In the genomic region with DNA sequence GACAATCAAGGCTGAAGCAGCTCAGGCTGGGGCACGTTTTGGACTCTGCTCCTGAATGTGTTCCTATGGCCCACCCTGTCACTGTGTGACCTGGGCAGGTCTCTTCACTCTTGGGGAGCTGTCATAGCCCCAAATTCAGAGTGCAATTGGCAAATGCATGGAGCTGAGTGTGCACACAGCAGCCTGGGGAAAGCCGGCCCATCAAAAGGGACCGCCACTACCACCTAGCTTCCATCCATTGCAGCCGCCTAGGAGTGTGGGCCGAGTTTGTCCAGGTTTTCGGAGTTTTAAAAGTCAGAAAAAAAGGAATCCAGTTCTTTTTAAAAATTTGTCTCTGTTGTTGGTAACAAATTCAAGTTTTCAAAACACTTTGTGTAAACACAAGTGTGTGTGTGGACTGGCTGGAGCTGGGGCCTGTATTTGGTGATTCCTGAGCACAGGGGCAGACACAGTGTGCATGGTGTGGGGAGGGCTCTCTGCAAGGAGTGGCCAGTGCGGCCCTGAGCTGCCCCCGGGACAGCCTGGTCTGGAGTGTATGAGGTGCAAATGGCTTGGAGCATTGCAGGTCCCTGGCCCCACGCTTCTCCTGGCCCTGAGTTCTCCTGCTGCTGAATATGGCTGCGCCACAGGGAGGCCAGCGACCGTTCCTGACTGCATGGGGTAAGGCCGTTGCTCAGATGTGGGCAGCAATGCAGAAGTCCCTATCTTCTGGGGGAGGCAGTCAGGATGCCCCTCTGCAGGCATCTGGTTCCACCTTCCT, we compare ENCODE assay signal across 20 cellular contexts. TPM values are rescaled to one million over a fixed set of nuclear protein-coding genes. Genes with fewer than 3 reads are reported as not detected.
DNase-seq lines count a peak whose midpoint lies in the region; ATAC-seq, FAIRE-seq and TF ChIP-seq lines count a peak whose summit lies in the region.
"Had no signal": no experiment of that assay in that cellular context is flagged by ENCODE, and none has a peak within 500 bp of the region (broad histone marks: within the 10 kb centered on the region; RNA-seq: fewer than 3 reads in every experiment).

No MANE protein-coding gene starts in this region.

- H3K27me3 ChIP-seq in Loucy (ENCODE audit: insufficient read depth, low read length, poor library complexity, severe bottlenecking): no peaks in the 10 kb centered on the region
- peaks cover 11 to 41% of the 10 kb centered on the region in 2 experiments for H3K27me3 ChIP-seq in K562 (ENCODE audit: control insufficient read depth in 2 of 2, insufficient read depth in 2 of 2, low read length in 2 of 2)
- peaks cover 0 to 21% (median 0%) of the 10 kb centered on the region in 3 donors for H3K27me3 ChIP-seq in stomach
- H3K27me3 ChIP-seq: BE2C had no signal

- ATAC-seq in K562 (peak; percentile 35; the same call in 1 of the 3 replicates), HG02642 (IDR thresholded peaks at IDR 0.05; ENCODE audit: poor library complexity, unreplicated experiment) (no peak), GM18909 (IDR thresholded peaks at IDR 0.05; ENCODE audit: poor library complexity, unreplicated experiment) (no peak), GM18868 (IDR thresholded peaks at IDR 0.05; ENCODE audit: unreplicated experiment) (no peak)
- ATAC-seq: GM12878, HepG2 had no signal

- DNase-seq in K562 (ENCODE audit: extremely low read depth in 1 of 4, low spot score in 3 of 4): no peak
- DNase-seq in mesenteric fat pad (ENCODE audit: low spot score): peak; percentile 85
- DNase-seq in stomach: peak; percentile 18
- no peak for DNase-seq in SW 1271 (lab: John Stamatoyannopoulos, UW)
- DNase-seq: BE2C; CD4-positive, alpha-beta memory T cell; DMS79 had no signal

- H3K79me2 ChIP-seq in Loucy (ENCODE audit: insufficient read depth, low read length) (no peaks in the 10 kb centered on the region), K562 (ENCODE audit: control insufficient read depth, insufficient read depth, low read length) (no peaks in the 10 kb centered on the region)

- H4K20me1 ChIP-seq in Loucy (ENCODE audit: insufficient read depth, low read length, poor library complexity, severe bottlenecking): no peaks in the 10 kb centered on the region
- 0 out of 2 replicates have a peak, but pooled peaks cover 4% of the 10 kb centered on the region for H4K20me1 ChIP-seq in K562 (replicated peaks; ENCODE audit: control insufficient read depth, insufficient read depth, low read length)

- FAIRE-seq in K562 (lab: Jason Lieb, UNC): no peak
- FAIRE-seq: A549, GM12878, GM18507, HepG2, HTR-8/SVneo had no signal

- no peak for TF ChIP-seq CTCF in Loucy (conservative IDR thresholded peaks at IDR 0.05; ENCODE audit: low read length)
- no peak for TF ChIP-seq CTCF in K562 (IDR thresholded peaks at IDR 0.05 in 2 of 3, conservative IDR thresholded peaks at IDR 0.05 in 1 of 3; ENCODE audit: insufficient read depth in 2 of 3, low read depth in 1 of 3, low read length in 3 of 3)
- TF ChIP-seq CTCF in stomach (IDR thresholded peaks at IDR 0.05): no peak

- peak overlapping the region; percentile 80 for H3K9ac ChIP-seq in Loucy (ENCODE audit: low read depth, low read length, poor library complexity, severe bottlenecking)
- no peak overlapping the region; a peak in 1 of 4 replicates for H3K9ac ChIP-seq in K562 (ENCODE audit: insufficient read depth in 1 of 2, low read depth in 2 of 2, low read length in 2 of 2)

- TF ChIP-seq POLR2A in K562 (conservative IDR thresholded peaks at IDR 0.05) (no peak), stomach (IDR thresholded peaks at IDR 0.05) (no peak)

- intact Hi-C loops in K562 (cut with micrococcal nuclease) (no loop called here), stomach (cut with DNase I; ENCODE audit: low total_unique reads) (no loop called here)

- H3K4me2 ChIP-seq in Loucy (ENCODE audit: low read depth, low read length, poor library complexity, severe bottlenecking) (peak overlapping the region; percentile 77), K562 (ENCODE audit: insufficient read depth, low read length) (no peak overlapping the region)
- H3K4me2 ChIP-seq: A549 had no signal

- H3K9me1 ChIP-seq in K562 (ENCODE audit: control insufficient read depth, insufficient read depth, low read length): peaks cover 3% of the 10 kb centered on the region

- BruUV-seq in K562 (replicated peaks; lab: Mats Ljungman, UMichigan): no TSS peak

- H2AFZ ChIP-seq in Loucy (ENCODE audit: low read length) (0 out of 2 replicates have a peak overlapping the region, but pooled peaks have one; percentile 14), K562 (ENCODE audit: low read depth, low read length) (no peak overlapping the region)

- 0% methylated on average over 13 of the region's 13 CpGs for WGBS in K562 (ENCODE audit: insufficient coverage, low coverage, missing lambda C conversion rate)
- 69 to 77% (median 72%) methylated on average over 13 of the region's 13 CpGs for WGBS in stomach, 5 donors

- POLR2A ChIA-PET in K562 (lab: Yijun Ruan, JAX): interaction anchor here (0.7 kb wide), 2 partner anchors 20 to 31 kb away, joined by 3 to 4 read pairs; no protein-coding TSS in a partner anchor

- no peak for TF ChIP-seq EP300 in K562 (IDR thresholded peaks at IDR 0.05; ENCODE audit: low read length)
- no peak for TF ChIP-seq EP300 in stomach (IDR thresholded peaks at IDR 0.05)

- H3K4me3 ChIP-seq in Loucy (ENCODE audit: low read length, poor library complexity, severe bottlenecking): peak overlapping the region; percentile 69
- H3K4me3 ChIP-seq in K562: no peak overlapping the region
- H3K4me3 ChIP-seq in stomach: no peak overlapping the region
- H3K4me3 ChIP-seq: A549, GM12878, HAP-1 had no signal

- H3K36me3 ChIP-seq in Loucy (ENCODE audit: insufficient read depth, low read length): no peaks in the 10 kb centered on the region
- H3K36me3 ChIP-seq in K562 (ENCODE audit: control insufficient read depth, insufficient read depth, low read length): no peaks in the 10 kb centered on the region
- no peaks in the 10 kb centered on the region for H3K36me3 ChIP-seq in stomach
- H3K36me3 ChIP-seq: BE2C, HAP-1 had no signal

- H3K4me1 ChIP-seq in Loucy (ENCODE audit: insufficient read depth, low read length, poor library complexity, severe bottlenecking): peaks cover 79% of the 10 kb centered on the region
- no peaks in the 10 kb centered on the region for H3K4me1 ChIP-seq in K562 (replicated peaks in 1 of 2; ENCODE audit: control insufficient read depth in 2 of 2, insufficient read depth in 2 of 2, low read length in 2 of 2)
- H3K4me1 ChIP-seq in stomach: peaks cover 0 to under 1% (median 0%) of the 10 kb centered on the region in 4 donors
- H3K4me1 ChIP-seq: A549, HAP-1 had no signal

- H3K27ac ChIP-seq in K562 (ENCODE audit: extremely low read depth, low read depth, low read length) (no peak overlapping the region), stomach (no peak overlapping the region)
- H3K27ac ChIP-seq: A549, C4-2B had no signal

- H3K9me3 ChIP-seq in Loucy (ENCODE audit: insufficient read depth, low read depth, low read length): no peaks in the 10 kb centered on the region
- no peaks in the 10 kb centered on the region for H3K9me3 ChIP-seq in K562 (replicated peaks; ENCODE audit: control insufficient read depth, insufficient read depth, low read depth, low read length)
- no peaks in the 10 kb centered on the region for H3K9me3 ChIP-seq in stomach
- H3K9me3 ChIP-seq: A549, BE2C, HAP-1 had no signal

- TF ChIP-seq RAD21 in K562 (CRISPR knock-in tag; conservative IDR thresholded peaks at IDR 0.05 in 1 of 2, IDR thresholded peaks at IDR 0.05 in 1 of 2): no peak

- H3F3A ChIP-seq in Loucy (ENCODE audit: low read depth): peaks cover 17% of the 10 kb centered on the region

- no peaks in the 10 kb centered on the region for H3K9me2 ChIP-seq in Loucy (replicated peaks; ENCODE audit: low read depth, low read length)

- in situ Hi-C loops in K562 (cut with MboI): no loop called here

- CTCF ChIA-PET in K562 (lab: Yijun Ruan, JAX; ENCODE audit: low intra/inter-chr PET ratio): no interaction called here

TF ChIP-seq in K562, 482 proteins besides CTCF, POLR2A, EP300 and RAD21 (continues in another document):
- TF ChIP-seq HIVEP1 (CRISPR knock-in tag; IDR thresholded peaks at IDR 0.05): no peak
- no peak for TF ChIP-seq ZBTB17 (CRISPR knock-in tag; IDR thresholded peaks at IDR 0.05)
- TF ChIP-seq MAFG (tag; conservative IDR thresholded peaks at IDR 0.05): no peak
- TF ChIP-seq GATAD2A (IDR thresholded peaks at IDR 0.05): no peak
- TF ChIP-seq BHLHE40 (IDR thresholded peaks at IDR 0.05; ENCODE audit: low read length): no peak
- no peak for TF ChIP-seq ZNF12 (CRISPR knock-in tag; IDR thresholded peaks at IDR 0.05)
- no peak for TF ChIP-seq RBM14 (IDR thresholded peaks at IDR 0.05; ENCODE audit: borderline replicate concordance, insufficient read depth, low read depth, low read length)
- TF ChIP-seq RFX7 (CRISPR knock-in tag; IDR thresholded peaks at IDR 0.05): no peak
- no peak for TF ChIP-seq HDAC6 (IDR thresholded peaks at IDR 0.05; ENCODE audit: low read depth, low read length)
- TF ChIP-seq PRPF4 (IDR thresholded peaks at IDR 0.05; ENCODE audit: insufficient read depth, low read depth, low read length, poor library complexity, severe bottlenecking): no peak
- no peak for TF ChIP-seq FOXJ2 (tag; IDR thresholded peaks at IDR 0.05)
- TF ChIP-seq ZNF76 (CRISPR knock-in tag; IDR thresholded peaks at IDR 0.05; ENCODE audit: borderline replicate concordance): no peak
- no peak for TF ChIP-seq SMAD3 (CRISPR knock-in tag; conservative IDR thresholded peaks at IDR 0.05)

RNA-seq across cellular contexts. Expression of a gene that starts 13.2 kb away (rescaled TPM):
- not detected in 2 replicates for total RNA-seq in K562 (2011; cell fraction: chromatin; rRNA removed; ENCODE audit: low replicate concordance)
- total RNA-seq in K562 (2011; cell fraction: nucleolus; rRNA removed): not detected in 2 replicates
- not detected in 2 replicates for total RNA-seq in K562 (2011; cell fraction: nucleoplasm; rRNA removed)
- not detected in 2 replicates for total RNA-seq in K562 (2014; rRNA removed)
- total RNA-seq in K562 (2014; rRNA removed; fragmentation: Illumina TruSeq; extraction: Trizol): not detected in 2 replicates
- total RNA-seq in K562 (2015; rRNA removed; fragmentation: Illumina TruSeq; extraction: Trizol): not detected in 2 replicates
- not detected in 2 replicates for total RNA-seq in K562 (2021)
- polyA plus RNA-seq in K562 (2011; rRNA removed): not detected in 2 replicates
- polyA plus RNA-seq in K562 (2011; cell fraction: cytosol; rRNA removed): not detected in 2 replicates
- polyA plus RNA-seq in K562 (2011; cell fraction: nucleus; rRNA removed): not detected in 2 replicates
- 0.04 TPM in 1 of 2 replicates, not detected in the other for polyA plus RNA-seq in K562 (2012)
- polyA plus RNA-seq in K562 (2014; fragmentation: Illumina TruSeq; extraction: Trizol): not detected in 2 replicates
- not detected for polyA plus RNA-seq in K562 (2014; fragmentation: Nextera tagmentation; extraction: Ambion mirVana)
- not detected in 2 replicates for polyA plus RNA-seq in K562 (2014; rRNA removed)
- not detected in 2 replicates for polyA minus RNA-seq in K562 (2011; rRNA and poly(A)+ RNA removed)
- not detected in 2 replicates for polyA minus RNA-seq in K562 (2011; cell fraction: cytosol; rRNA and poly(A)+ RNA removed)
- not detected in 2 replicates for polyA minus RNA-seq in K562 (2011; cell fraction: nucleus; rRNA and poly(A)+ RNA removed)
- total RNA-seq in mesenteric fat pad: not detected
- 10 to 100 TPM in 1 of 5 donors, 1 to 10 TPM in 2, under 1 TPM in 1, not detected in 1; 0.58 to 13.4 (median 3.8) TPM for total RNA-seq in stomach
- polyA plus RNA-seq in stomach: 1 to 10 TPM in 1 of 3 donors, under 1 TPM in 2; 0.44 to 1.1 (median 0.53) TPM
- total RNA-seq: G401, GM12878, HepG2 had no signal
- polyA plus RNA-seq: A549; AG04450; CD4-positive, alpha-beta memory T cell; GM12878; HepG2 had no signal

Comparison
In these comparisons a context has a peak if more than half of its experiments do, and no peak if none do; other contexts are left out.
1. DNase-seq: peak in mesenteric fat pad (single experiment) and stomach (single experiment); none in K562 (0 of 4) and SW 1271 (0 of 2).